ENCODE assay signal across 10 cellular contexts in the genomic region with DNA sequence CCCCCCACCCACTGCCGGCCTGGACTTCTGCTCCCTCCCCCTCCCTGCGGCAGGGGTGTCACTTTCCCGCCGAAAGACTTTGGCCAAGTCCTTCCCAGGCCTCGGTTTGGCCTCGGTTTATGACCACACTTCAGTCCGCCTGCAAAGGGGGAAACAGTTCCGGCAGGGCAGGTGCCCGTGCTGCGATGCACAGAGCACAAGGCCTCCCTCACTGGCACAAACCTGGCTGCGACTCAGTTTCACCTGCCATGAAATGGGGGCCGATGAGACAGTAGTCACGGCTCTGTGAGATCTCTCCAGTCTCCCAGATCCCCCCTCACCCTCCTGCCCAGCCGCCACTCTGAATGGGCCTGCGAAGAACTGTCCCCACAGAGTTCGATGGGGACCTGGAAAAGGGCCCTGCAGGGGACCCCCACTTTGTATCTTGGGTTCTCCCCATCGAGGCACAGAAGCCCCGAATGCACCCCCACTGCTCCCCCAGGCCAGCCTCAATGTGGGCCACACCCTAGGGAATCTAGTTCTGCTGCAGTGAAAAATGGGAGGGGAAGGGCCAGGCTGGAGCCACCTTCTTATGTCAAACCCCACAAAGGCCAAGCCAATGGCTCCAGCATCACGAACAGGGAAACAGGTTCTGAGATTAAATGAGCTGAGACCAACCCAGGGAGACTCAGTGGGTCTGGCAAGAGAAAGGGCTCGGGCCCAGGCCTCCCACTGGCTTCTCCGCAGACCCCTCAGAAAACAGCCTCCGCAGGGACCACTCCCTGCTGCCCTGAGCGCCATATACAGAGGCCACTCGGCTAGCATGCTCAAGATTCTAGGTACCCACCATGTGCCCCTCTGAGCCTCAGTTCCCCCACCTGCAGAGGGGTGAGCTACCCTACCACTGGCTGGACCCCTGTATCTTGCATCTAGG. TPM values are rescaled to one million over a fixed set of nuclear protein-coding genes. Genes with fewer than 3 reads are reported as not detected.
DNase-seq lines count a peak whose midpoint lies in the region; ATAC-seq and FAIRE-seq lines count a peak whose summit lies in the region.
"Had no signal": no experiment of that assay in that cellular context is flagged by ENCODE, and none has a peak within 500 bp of the region (broad histone marks: within the 10 kb centered on the region; RNA-seq: fewer than 3 reads in every experiment).

No MANE protein-coding gene starts in this region.

- whole genome bisulfite sequencing in right cardiac atrium: 58% methylated on average over 24 of the region's 24 CpGs

- H3K4me1 Mint-ChIP-seq in T-helper 17 cell: no peaks in the 10 kb centered on the region

- no peaks in the 10 kb centered on the region for H3K27me3 Mint-ChIP-seq in T-helper 17 cell

- DNase-seq in T-helper 17 cell (no peak), right cardiac atrium (peak in 1 of 3 donors; percentile 84), sciatic nerve (ENCODE audit: low spot score) (no peak), HTR-8/SVneo (ENCODE audit: insufficient read length, low spot score) (no peak)
- DNase-seq in stimulated activated CD4-positive, alpha-beta T cell treated with anti-CD3 and anti-CD28 coated beads, Interleukin-4, amount 100 ng/mL, for 1 hour: no peak

- H3K27ac Mint-ChIP-seq in T-helper 17 cell: no peak overlapping the region
- H3K27ac Mint-ChIP-seq: activated T-helper 2 cell treated with anti-CD3 and anti-CD28 coated beads, Interferon-gamma antibody, Interleukin-2, Interleukin-4, amounts not matched to agents 10 μg/mL and 5 μg/mL and 100 μg/mL, durations not matched to agents 14 hours and 24 hours and 36 hours had no signal

- no peak for FAIRE-seq in HTR-8/SVneo (lab: Jason Lieb, UNC)
- FAIRE-seq: TTC549 had no signal

- intact Hi-C loops in right cardiac atrium (cut with DNase I) (no loop called here), sciatic nerve (cut with DNase I) (no loop called here)

- H3K27ac ChIP-seq in right cardiac atrium (ENCODE audit: low read length): peak overlapping the region; percentile 14

- H3K9me3 ChIP-seq in ES-I3 (ENCODE audit: control insufficient read depth, insufficient read depth, low read length): no peaks in the 10 kb centered on the region
- H3K9me3 ChIP-seq in T-helper 17 cell (ENCODE audit: control insufficient read depth, low read length, poor library complexity, severe bottlenecking): no peaks in the 10 kb centered on the region
- no peaks in the 10 kb centered on the region for H3K9me3 ChIP-seq in right cardiac atrium (ENCODE audit: control insufficient read depth, low read length)

- H3K4me3 ChIP-seq in right cardiac atrium (ENCODE audit: low read length): no peak overlapping the region

- peaks cover 21% of the 10 kb centered on the region; the same call in 1 of the 2 replicates for H3K4me1 ChIP-seq in ES-I3 (ENCODE audit: insufficient read depth, low read length)
- H3K4me1 ChIP-seq in right cardiac atrium (ENCODE audit: control insufficient read depth, insufficient read depth, low read length): peaks cover 16% of the 10 kb centered on the region

- no peaks in the 10 kb centered on the region for H3K27me3 ChIP-seq in right cardiac atrium (ENCODE audit: control insufficient read depth, insufficient read depth)

- H3K4me3 Mint-ChIP-seq in T-helper 17 cell: peak overlapping the region; percentile 75

- no peaks in the 10 kb centered on the region for H3K36me3 ChIP-seq in ES-I3 (ENCODE audit: insufficient read depth, low read length)

- 0 out of 2 replicates have a peak overlapping the region, but pooled peaks have one; percentile 8 for H3K9ac ChIP-seq in ES-I3 (ENCODE audit: low read depth, low read length)

- no peaks in the 10 kb centered on the region for H3K36me3 Mint-ChIP-seq in T-helper 17 cell (ENCODE audit: low read depth)

- ATAC-seq in T-helper 17 cell (no peak), right cardiac atrium (no peak), sciatic nerve (peak; percentile 11), HG02798 (IDR thresholded peaks at IDR 0.05; ENCODE audit: poor library complexity, unreplicated experiment) (no peak), GM19455 (IDR thresholded peaks at IDR 0.05; ENCODE audit: unreplicated experiment) (no peak)

RNA-seq across cellular contexts. Expression of a gene that starts 29.0 kb away (rescaled TPM):
- 1 to 10 TPM; 1.3 to 2.8 TPM for total RNA-seq in T-helper 17 cell
- 10 to 100 TPM; 11.1 to 27.4 (median 18.4) TPM for total RNA-seq in right cardiac atrium
- 21.7 TPM for polyA plus RNA-seq in right cardiac atrium
- total RNA-seq in sciatic nerve: 59.4 TPM

RNA-seq across cellular contexts. Expression of a gene that starts 33.3 kb away (rescaled TPM):
- total RNA-seq in T-helper 17 cell: 10 to 100 TPM; 31.7 to 44.3 TPM
- 10 to 100 TPM; 61.1 to 70.4 (median 67.3) TPM for total RNA-seq in right cardiac atrium
- 64.9 TPM for polyA plus RNA-seq in right cardiac atrium
- total RNA-seq in sciatic nerve: 28.4 TPM

RNA-seq across cellular contexts. Expression of a gene that starts 46.0 kb away (rescaled TPM):
- 10 to 100 TPM; 16.8 to 25.6 TPM for total RNA-seq in T-helper 17 cell
- total RNA-seq in right cardiac atrium: 10 to 100 TPM; 18.7 to 28.5 (median 26.0) TPM
- 32.9 TPM for polyA plus RNA-seq in right cardiac atrium
- total RNA-seq in sciatic nerve: 33.9 TPM

RNA-seq across cellular contexts. Expression of a gene that starts 46.1 kb away (rescaled TPM):
- total RNA-seq in T-helper 17 cell: 10 to 100 TPM; 28.2 to 37.3 TPM
- total RNA-seq in right cardiac atrium: 10 to 100 TPM; 69.6 to 89.3 (median 84.4) TPM
- polyA plus RNA-seq in right cardiac atrium: 102 TPM
- 155 TPM for total RNA-seq in sciatic nerve
